Comparison of ENCODE assay signal across 12 cellular contexts in the genomic region with DNA sequence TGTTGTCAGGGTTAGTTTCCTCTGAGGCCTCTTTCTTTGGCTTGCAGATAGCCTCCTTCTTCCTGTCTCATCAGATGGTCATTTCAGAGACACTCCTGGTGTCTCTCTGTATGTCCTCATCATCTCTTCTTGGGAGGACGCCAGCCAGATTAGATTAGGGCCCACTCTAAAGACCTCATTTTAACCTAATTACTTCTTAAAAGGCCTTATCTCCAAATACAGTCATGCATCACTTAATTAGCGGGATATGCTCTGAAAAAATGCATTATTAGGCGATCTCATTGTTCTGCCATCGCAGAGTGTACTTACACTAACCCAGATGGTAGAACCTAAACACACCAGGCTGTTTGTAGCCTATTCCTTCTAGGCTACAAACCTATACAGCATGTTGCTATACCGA.
"Had no signal": no experiment of that assay in that cellular context is flagged by ENCODE, and none has a peak within 500 bp of the region (broad histone marks: within the 10 kb centered on the region; RNA-seq: fewer than 3 reads in every experiment).

No MANE protein-coding gene starts in this region.

- H3K27me3 Mint-ChIP-seq: activated CD4-positive, alpha-beta T cell treated with anti-CD3 and anti-CD28 coated beads, Interleukin-2, amount 10 ng/mL, durations not matched to agents 7 days and 5 days; activated naive CD4-positive, alpha-beta T cell treated with anti-CD3 and anti-CD28 coated beads, Interleukin-2, amount 10 ng/mL, durations not matched to agents 7 days and 5 days; activated T-helper 17 cell treated with anti-CD3 and anti-CD28 coated beads, Interleukin-2, amount 50 U/mL, for 72 hours; memory B cell had no signal

- H3K27ac ChIP-seq: heart left ventricle, left lung had no signal

- H3K27ac Mint-ChIP-seq: activated CD4-positive, alpha-beta T cell treated with anti-CD3 and anti-CD28 coated beads, Interleukin-2, amount 10 ng/mL, durations not matched to agents 7 days and 5 days; activated naive CD4-positive, alpha-beta T cell treated with anti-CD3 and anti-CD28 coated beads, Interleukin-2, amount 10 ng/mL, durations not matched to agents 7 days and 5 days; activated T-helper 17 cell treated with anti-CD3 and anti-CD28 coated beads, Interleukin-2, amount 50 U/mL, for 72 hours; memory B cell; nephron progenitor cell; WTC11 had no signal

- ATAC-seq: activated T-helper 17 cell treated with anti-CD3 and anti-CD28 coated beads, Interleukin-2, amount 50 U/mL, for 72 hours; heart left ventricle; left lung; WTC11 had no signal

- DNase-seq: activated CD4-positive, alpha-beta T cell treated with anti-CD3 and anti-CD28 coated beads, Interleukin-2, amount 10 ng/mL, durations not matched to agents 7 days and 5 days; activated naive CD4-positive, alpha-beta T cell treated with anti-CD3 and anti-CD28 coated beads, Interleukin-2, amount 10 ng/mL, durations not matched to agents 7 days and 5 days; activated T-cell treated with anti-CD3 and anti-CD28 coated beads for 4 hours; heart left ventricle; left lung; nephron progenitor cell; stimulated activated CD4-positive, alpha-beta T cell treated with anti-CD3 and anti-CD28 coated beads, Interleukin-12 subunit alpha, Interleukin-12 subunit beta, amount 100 ng/mL, for 4 hours; stimulated activated naive CD4-positive, alpha-beta T cell treated with Interleukin-2 at 50 U/mL for 16 hours; trophoblast cell had no signal

- H3K4me3 ChIP-seq: heart left ventricle, left lung had no signal

- H3K4me3 Mint-ChIP-seq: activated CD4-positive, alpha-beta T cell treated with anti-CD3 and anti-CD28 coated beads, Interleukin-2, amount 10 ng/mL, durations not matched to agents 7 days and 5 days; activated naive CD4-positive, alpha-beta T cell treated with anti-CD3 and anti-CD28 coated beads, Interleukin-2, amount 10 ng/mL, durations not matched to agents 7 days and 5 days; activated T-helper 17 cell treated with anti-CD3 and anti-CD28 coated beads, Interleukin-2, amount 50 U/mL, for 72 hours; memory B cell; nephron progenitor cell; WTC11 had no signal

- H3K36me3 ChIP-seq: left lung had no signal

- H3K4me1 ChIP-seq: left lung had no signal

- H3K9me3 Mint-ChIP-seq: activated CD4-positive, alpha-beta T cell treated with anti-CD3 and anti-CD28 coated beads, Interleukin-2, amount 10 ng/mL, durations not matched to agents 7 days and 5 days; activated naive CD4-positive, alpha-beta T cell treated with anti-CD3 and anti-CD28 coated beads, Interleukin-2, amount 10 ng/mL, durations not matched to agents 7 days and 5 days; activated T-helper 17 cell treated with anti-CD3 and anti-CD28 coated beads, Interleukin-2, amount 50 U/mL, for 72 hours; memory B cell; nephron progenitor cell; WTC11 had no signal

- H3K9me3 ChIP-seq: heart left ventricle, left lung had no signal

- H3K4me1 Mint-ChIP-seq: activated CD4-positive, alpha-beta T cell treated with anti-CD3 and anti-CD28 coated beads, Interleukin-2, amount 10 ng/mL, durations not matched to agents 7 days and 5 days; activated naive CD4-positive, alpha-beta T cell treated with anti-CD3 and anti-CD28 coated beads, Interleukin-2, amount 10 ng/mL, durations not matched to agents 7 days and 5 days; activated T-helper 17 cell treated with anti-CD3 and anti-CD28 coated beads, Interleukin-2, amount 50 U/mL, for 72 hours; memory B cell; nephron progenitor cell; WTC11 had no signal

- H3K27me3 ChIP-seq: heart left ventricle, left lung had no signal

- H3K36me3 Mint-ChIP-seq: activated naive CD4-positive, alpha-beta T cell treated with anti-CD3 and anti-CD28 coated beads, Interleukin-2, amount 10 ng/mL, durations not matched to agents 7 days and 5 days had no signal
